ENCODE assay signal across 12 cellular contexts in genomic region chr4:77082886-77083608, GRCh38.
"Had no signal": no experiment of that assay in that cellular context is flagged by ENCODE, and none has a peak within 500 bp of the region (broad histone marks: within the 10 kb centered on the region; RNA-seq: fewer than 3 reads in every experiment).

No MANE protein-coding gene starts in this region.

- H3K4me3 Mint-ChIP-seq: activated T-helper 1 cell treated with anti-CD3 and anti-CD28 coated beads, Interleukin-12 subunit alpha, Interleukin-12 subunit beta, Interleukin-2, Interleukin-4 antibody, amounts not matched to agents 30 ng/mL and 10 ng/mL and 1 ng/mL, durations not matched to agents 14 hours and 24 hours and 36 hours; natural killer cell had no signal

- FAIRE-seq: astrocyte, colon had no signal

- H3K4me3 ChIP-seq: heart right ventricle, left lung, uterus had no signal

- H3K36me3 ChIP-seq: left lung, uterus had no signal

- H3K27ac ChIP-seq: heart right ventricle, left lung, uterus had no signal

- H3K36me3 Mint-ChIP-seq: natural killer cell had no signal

- H3K9me3 Mint-ChIP-seq: activated T-helper 1 cell treated with anti-CD3 and anti-CD28 coated beads, Interleukin-12 subunit alpha, Interleukin-12 subunit beta, Interleukin-2, Interleukin-4 antibody, amounts not matched to agents 30 ng/mL and 10 ng/mL and 1 ng/mL, durations not matched to agents 14 hours and 24 hours and 36 hours; natural killer cell had no signal

- H3K9me3 ChIP-seq: heart right ventricle, left lung, uterus had no signal

- DNase-seq: activated CD4-positive, alpha-beta T cell treated with anti-CD3 and anti-CD28 coated beads for 1 hour; activated naive CD4-positive, alpha-beta T cell; foreskin melanocyte; heart right ventricle; islet precursor cell; left lung; natural killer cell; stimulated activated CD4-positive, alpha-beta T cell treated with anti-CD3 and anti-CD28 coated beads, Interleukin-4, amount 100 ng/mL, for 24 hours; uterus had no signal

- H3K27ac Mint-ChIP-seq: activated T-helper 1 cell treated with anti-CD3 and anti-CD28 coated beads, Interleukin-12 subunit alpha, Interleukin-12 subunit beta, Interleukin-2, Interleukin-4 antibody, amounts not matched to agents 30 ng/mL and 10 ng/mL and 1 ng/mL, durations not matched to agents 14 hours and 24 hours and 36 hours; natural killer cell had no signal

- H3K27me3 ChIP-seq: heart right ventricle, left lung, uterus had no signal

- ATAC-seq: heart right ventricle, left lung, natural killer cell had no signal
